1 cellular context compared by ENCODE assay signal in genomic region chr4:1246901-1247810, GRCh38.
TF ChIP-seq lines count a peak whose summit lies in the region.

No MANE protein-coding gene starts in this region.

TF ChIP-seq in HCT116, 20 proteins besides CTCF, POLR2A, EP300 and RAD21 (continued from another document):
- TF ChIP-seq TCF7L2 (IDR thresholded peaks at IDR 0.05; ENCODE audit: borderline replicate concordance, extremely low read depth, insufficient read depth, insufficient read length) = no peak
TF ChIP-seq in HCT116: peak in this region for 0.
